Comparison of ENCODE assay signal across 23 cellular contexts in the genomic region with DNA sequence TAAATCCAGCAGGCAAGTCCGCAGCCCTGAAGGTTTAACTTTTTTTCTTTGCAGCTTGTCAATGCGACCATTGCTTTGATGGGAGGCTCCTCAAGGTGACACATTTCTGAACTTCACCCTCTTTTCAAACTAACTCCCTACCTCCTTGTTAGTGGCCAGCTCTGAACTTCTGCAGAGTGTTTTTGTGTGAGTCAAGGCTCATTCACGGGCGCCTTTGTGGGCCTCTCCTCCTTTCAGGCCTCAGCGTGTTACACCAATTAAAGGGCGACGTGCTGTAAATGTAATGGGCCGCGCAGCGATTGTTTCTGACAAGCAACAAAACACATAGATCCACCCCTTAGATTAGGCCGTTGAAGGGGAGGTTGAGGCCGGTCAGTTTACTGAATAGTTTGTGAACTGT. TPM values are rescaled to one million over a fixed set of nuclear protein-coding genes. Genes with fewer than 3 reads are reported as not detected.
A peak's percentile ranks its signal among the peaks of the same experiment; 100 is the strongest.
DNase-seq lines count a peak whose midpoint lies in the region; ATAC-seq and TF ChIP-seq lines count a peak whose summit lies in the region.
"Had no signal": no experiment of that assay in that cellular context is flagged by ENCODE, and none has a peak within 500 bp of the region (broad histone marks: within the 10 kb centered on the region; RNA-seq: fewer than 3 reads in every experiment).

No MANE protein-coding gene starts in this region.

- no peak for TF ChIP-seq CTCF in activated CD8-positive, alpha-beta T cell treated with anti-CD3 and anti-CD28 coated beads for 36 hours (IDR thresholded peaks at IDR 0.05)
- TF ChIP-seq CTCF in progenitor cell of endocrine pancreas (IDR thresholded peaks at IDR 0.05; ENCODE audit: unreplicated experiment), result no peak

- H3K36me3 Mint-ChIP-seq in activated CD8-positive, alpha-beta T cell treated with anti-CD3 and anti-CD28 coated beads for 36 hours (ENCODE audit: low read depth), result no peaks in the 10 kb centered on the region
- H3K36me3 Mint-ChIP-seq in activated CD8-positive, alpha-beta T cell treated with anti-CD3 and anti-CD28 coated beads, Interleukin-2, amount 10 ng/mL, durations not matched to agents 7 days and 5 days (ENCODE audit: low read depth), result no peaks in the 10 kb centered on the region
- H3K36me3 Mint-ChIP-seq in progenitor cell of endocrine pancreas (ENCODE audit: insufficient read depth), result no peaks in the 10 kb centered on the region

- peaks cover 4% of the 10 kb centered on the region; the same call in 1 of the 2 replicates for H4K20me1 ChIP-seq in Karpas-422 (ENCODE audit: insufficient read depth, low read depth, low read length)

- H3K9me3 Mint-ChIP-seq in activated CD8-positive, alpha-beta T cell treated with anti-CD3 and anti-CD28 coated beads for 36 hours, result no peaks in the 10 kb centered on the region
- H3K9me3 Mint-ChIP-seq in activated CD8-positive, alpha-beta T cell treated with anti-CD3 and anti-CD28 coated beads, Interleukin-2, amount 10 ng/mL, durations not matched to agents 7 days and 5 days (ENCODE audit: insufficient read depth), result no peaks in the 10 kb centered on the region
- H3K9me3 Mint-ChIP-seq in progenitor cell of endocrine pancreas (ENCODE audit: low read depth), result no peaks in the 10 kb centered on the region

- DNase-seq in activated CD8-positive, alpha-beta T cell treated with anti-CD3 and anti-CD28 coated beads for 36 hours, result peak; percentile 28
- no peak for DNase-seq in activated CD8-positive, alpha-beta T cell treated with anti-CD3 and anti-CD28 coated beads, Interleukin-2, amount 10 ng/mL, durations not matched to agents 7 days and 5 days
- DNase-seq in Karpas-422 (peak; percentile 42), islet precursor cell (peak; percentile 60), progenitor cell of endocrine pancreas (ENCODE audit: low spot score, unreplicated experiment) (no peak), MV-4-11 (lab: John Stamatoyannopoulos, UW) (no peak)
- DNase-seq in stimulated activated CD8-positive, alpha-beta memory T cell treated with anti-CD3 and anti-CD28 coated beads, Interleukin-4, amount 100 ng/mL, for 48 hours, result no peak
- DNase-seq: activated CD4-positive, alpha-beta T cell treated with anti-CD3 and anti-CD28 coated beads, Interleukin-2, amount 50 U/mL, for 1 hour; activated gamma-delta T cell; central memory CD4-positive, alpha-beta T cell; foreskin keratinocyte; GDM1; hippocampal formation; mammary epithelial cell; NCI-H1436; NCI-H526 treated with DMSO at 0.1 percent for 48 hours; substantia nigra had no signal

- no peaks in the 10 kb centered on the region for H3K9me2 ChIP-seq in Karpas-422 (replicated peaks; ENCODE audit: insufficient read depth, low read length)

- no peaks in the 10 kb centered on the region for H3K36me3 ChIP-seq in Karpas-422 (ENCODE audit: insufficient read depth, low read length)
- H3K36me3 ChIP-seq: BLaER1, vagina had no signal

- POLR2A ChIA-PET in activated CD8-positive, alpha-beta T cell treated with anti-CD3 and anti-CD28 coated beads for 36 hours (lab: Charles Lee), result no interaction called here
- POLR2A ChIA-PET in activated CD8-positive, alpha-beta T cell treated with anti-CD3 and anti-CD28 coated beads, Interleukin-2, amount 10 ng/mL, durations not matched to agents 7 days and 5 days (lab: Charles Lee), result no interaction called here

- peaks cover 84% of the 10 kb centered on the region for H3K27me3 Mint-ChIP-seq in activated CD8-positive, alpha-beta T cell treated with anti-CD3 and anti-CD28 coated beads for 36 hours
- H3K27me3 Mint-ChIP-seq in activated CD8-positive, alpha-beta T cell treated with anti-CD3 and anti-CD28 coated beads, Interleukin-2, amount 10 ng/mL, durations not matched to agents 7 days and 5 days (ENCODE audit: low read depth), result peaks cover 85% of the 10 kb centered on the region
- peaks cover 91% of the 10 kb centered on the region for H3K27me3 Mint-ChIP-seq in progenitor cell of endocrine pancreas

- H3K4me1 Mint-ChIP-seq in activated CD8-positive, alpha-beta T cell treated with anti-CD3 and anti-CD28 coated beads for 36 hours (ENCODE audit: low read depth), result peaks cover 30% of the 10 kb centered on the region
- peaks cover 26% of the 10 kb centered on the region for H3K4me1 Mint-ChIP-seq in activated CD8-positive, alpha-beta T cell treated with anti-CD3 and anti-CD28 coated beads, Interleukin-2, amount 10 ng/mL, durations not matched to agents 7 days and 5 days (ENCODE audit: low read depth)
- H3K4me1 Mint-ChIP-seq in progenitor cell of endocrine pancreas (ENCODE audit: low read depth), result peaks cover 16% of the 10 kb centered on the region

- ATAC-seq in activated CD8-positive, alpha-beta T cell treated with anti-CD3 and anti-CD28 coated beads for 36 hours, result peak; percentile 15
- no peak for ATAC-seq in activated CD8-positive, alpha-beta T cell treated with anti-CD3 and anti-CD28 coated beads, Interleukin-2, amount 10 ng/mL, durations not matched to agents 7 days and 5 days
- ATAC-seq in GM18870 (IDR thresholded peaks at IDR 0.05; ENCODE audit: unreplicated experiment), result no peak
- ATAC-seq: foreskin keratinocyte had no signal

- no peak overlapping the region for H3K9ac ChIP-seq in Karpas-422 (ENCODE audit: low read length)
- H3K9ac ChIP-seq: BLaER1 had no signal

- intact Hi-C loops in activated CD8-positive, alpha-beta T cell treated with anti-CD3 and anti-CD28 coated beads for 36 hours (cut with micrococcal nuclease), result no loop called here

- CTCF ChIA-PET in activated CD8-positive, alpha-beta T cell treated with anti-CD3 and anti-CD28 coated beads for 36 hours (lab: Charles Lee), result no interaction called here
- CTCF ChIA-PET in activated CD8-positive, alpha-beta T cell treated with anti-CD3 and anti-CD28 coated beads, Interleukin-2, amount 10 ng/mL, durations not matched to agents 7 days and 5 days (lab: Charles Lee), result interaction anchor here (1.4 to 2.4 kb wide), 2 partner anchors 143 to 372 kb away, joined by 4 to 10 read pairs; no protein-coding TSS in a partner anchor

- 0 out of 2 replicates have a peak, but pooled peaks cover 3% of the 10 kb centered on the region for H3K27me3 ChIP-seq in Karpas-422 (ENCODE audit: low read length)

- peaks cover 28% of the 10 kb centered on the region for H3K4me1 ChIP-seq in Karpas-422 (ENCODE audit: low read length)
- H3K4me1 ChIP-seq: foreskin keratinocyte had no signal

- no peaks in the 10 kb centered on the region for H3K9me3 ChIP-seq in Karpas-422 (ENCODE audit: low read length)
- H3K9me3 ChIP-seq: BLaER1, vagina had no signal

- H3K4me3 ChIP-seq in Karpas-422 (ENCODE audit: low read length), result no peak overlapping the region
- H3K4me3 ChIP-seq: BLaER1, vagina had no signal

- no peaks in the 10 kb centered on the region for H3K79me2 ChIP-seq in Karpas-422 (ENCODE audit: low read length)

- H3K4me3 Mint-ChIP-seq in activated CD8-positive, alpha-beta T cell treated with anti-CD3 and anti-CD28 coated beads for 36 hours, result no peak overlapping the region
- H3K4me3 Mint-ChIP-seq in activated CD8-positive, alpha-beta T cell treated with anti-CD3 and anti-CD28 coated beads, Interleukin-2, amount 10 ng/mL, durations not matched to agents 7 days and 5 days, result no peak overlapping the region
- H3K4me3 Mint-ChIP-seq in progenitor cell of endocrine pancreas (ENCODE audit: low read depth), result no peak overlapping the region

- no peak overlapping the region for H2AFZ ChIP-seq in Karpas-422 (ENCODE audit: low read length)

- no peak overlapping the region for H3K27ac ChIP-seq in Karpas-422 (ENCODE audit: low read length)
- H3K27ac ChIP-seq: BLaER1, foreskin keratinocyte, vagina had no signal

- H3K4me2 ChIP-seq in Karpas-422 (ENCODE audit: low read depth, low read length, poor library complexity, severe bottlenecking), result no peak overlapping the region
- H3K4me2 ChIP-seq: BLaER1 had no signal

- H3K27ac Mint-ChIP-seq in activated CD8-positive, alpha-beta T cell treated with anti-CD3 and anti-CD28 coated beads for 36 hours, result no peak overlapping the region
- H3K27ac Mint-ChIP-seq in activated CD8-positive, alpha-beta T cell treated with anti-CD3 and anti-CD28 coated beads, Interleukin-2, amount 10 ng/mL, durations not matched to agents 7 days and 5 days, result no peak overlapping the region
- H3K27ac Mint-ChIP-seq in progenitor cell of endocrine pancreas, result peak overlapping the region; percentile 24

RNA-seq across cellular contexts. Expression of a gene that starts 45.5 kb away (rescaled TPM):
- not detected for total RNA-seq in activated CD8-positive, alpha-beta T cell treated with anti-CD3 and anti-CD28 coated beads for 36 hours
- not detected for total RNA-seq in activated CD8-positive, alpha-beta T cell treated with anti-CD3 and anti-CD28 coated beads, Interleukin-2, amount 10 ng/mL, durations not matched to agents 7 days and 5 days
- not detected in 2 replicates for total RNA-seq in Karpas-422 (2014; rRNA removed; shearing (Covaris generic); ENCODE audit: low replicate concordance)
- not detected in 2 replicates for total RNA-seq in progenitor cell of endocrine pancreas
- total RNA-seq: epithelial cell of proximal tubule, foreskin keratinocyte, myocyte, pulmonary artery endothelial cell, vagina had no signal

RNA-seq across cellular contexts. Expression of a gene that starts 45.8 kb away (rescaled TPM):
- total RNA-seq in activated CD8-positive, alpha-beta T cell treated with anti-CD3 and anti-CD28 coated beads for 36 hours, result 1 to 10 TPM; 7.2 to 7.5 TPM
- total RNA-seq in activated CD8-positive, alpha-beta T cell treated with anti-CD3 and anti-CD28 coated beads, Interleukin-2, amount 10 ng/mL, durations not matched to agents 7 days and 5 days, result 10 to 100 TPM; 25.2 to 25.5 TPM
- 27.1 and 60.3 TPM in 2 replicates for total RNA-seq in Karpas-422 (2014; rRNA removed; shearing (Covaris generic); ENCODE audit: low replicate concordance)
- total RNA-seq in progenitor cell of endocrine pancreas, result 8.2 and 11.8 TPM in 2 replicates

Comparison
In these comparisons a context has a peak if more than half of its experiments do, and no peak if none do; other contexts are left out.
1. DNase-seq: peak in activated CD8-positive, alpha-beta T cell treated with anti-CD3 and anti-CD28 coated beads for 36 hours (single experiment), Karpas-422 (single experiment) and islet precursor cell (single experiment); none in activated CD8-positive, alpha-beta T cell treated with anti-CD3 and anti-CD28 coated beads, Interleukin-2, amount 10 ng/mL, durations not matched to agents 7 days and 5 days (single experiment), progenitor cell of endocrine pancreas (single experiment), MV-4-11 (single experiment) and stimulated activated CD8-positive, alpha-beta memory T cell treated with anti-CD3 and anti-CD28 coated beads, Interleukin-4, amount 100 ng/mL, for 48 hours (single experiment).